1 cellular context compared by ENCODE assay signal in the genomic region with DNA sequence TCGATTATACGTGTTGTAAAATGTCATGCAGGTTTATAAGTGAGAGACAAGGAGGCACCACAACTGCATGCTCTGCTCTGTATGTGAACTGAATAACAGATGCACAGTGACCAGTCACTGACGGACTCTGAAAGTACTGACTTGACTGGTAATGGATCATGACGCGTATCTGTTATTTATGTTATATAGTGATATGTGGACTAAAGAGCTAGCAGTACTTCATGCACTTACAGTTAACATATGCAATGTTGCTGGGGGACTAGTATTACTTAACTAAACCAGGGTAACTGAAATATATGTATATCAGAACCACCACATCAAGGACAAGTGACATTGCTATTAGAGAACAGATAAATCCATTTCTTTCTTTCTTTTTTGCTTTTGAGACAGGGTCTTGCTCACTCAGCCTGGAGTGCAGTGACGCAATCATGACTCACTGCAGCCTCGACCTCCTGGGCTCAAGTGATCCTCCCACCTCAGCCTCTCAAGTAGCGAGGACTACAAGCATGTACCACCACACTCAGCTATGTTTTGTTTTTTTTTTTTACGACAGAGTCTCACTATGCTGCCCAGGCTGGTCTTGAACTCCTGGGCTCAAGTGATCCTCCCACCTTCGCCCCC.
TF ChIP-seq lines count a peak whose summit lies in the region.

No MANE protein-coding gene starts in this region.

TF ChIP-seq in IMR-90, 13 proteins besides CTCF, POLR2A, EP300 and RAD21:
- no peak for TF ChIP-seq RFX5 (IDR thresholded peaks at IDR 0.05; ENCODE audit: low read depth, low read length)
- peak; percentile 79 for TF ChIP-seq CEBPB (IDR thresholded peaks at IDR 0.05; ENCODE audit: low read depth, low read length)
